ENCODE assay signal across 24 cellular contexts in genomic region chr3:65177879-65178484, GRCh38.
DNase-seq lines count a peak whose midpoint lies in the region; ATAC-seq and TF ChIP-seq lines count a peak whose summit lies in the region.
"Had no signal": no experiment of that assay in that cellular context is flagged by ENCODE, and none has a peak within 500 bp of the region (broad histone marks: within the 10 kb centered on the region; RNA-seq: fewer than 3 reads in every experiment).

No MANE protein-coding gene starts in this region.

- DNase-seq in AG08396 (ENCODE audit: low spot score) = peak; percentile 9
- peak; percentile 23 for DNase-seq in H4 (ENCODE audit: low spot score)
- DNase-seq in ascending aorta (ENCODE audit: low spot score in 2 of 2) = no peak
- DNase-seq in foreskin keratinocyte = peak in 1 of 2 donors; percentile 52
- no peak for DNase-seq in stimulated activated naive CD4-positive, alpha-beta T cell treated with Interleukin-2 at 50 U/mL for 16 hours (lab: John Stamatoyannopoulos, UW)
- no peak for DNase-seq in right lobe of liver
- DNase-seq in central memory CD4-positive, alpha-beta T cell = no peak
- no peak for DNase-seq in hepatic stellate cell (ENCODE audit: low spot score)
- DNase-seq: activated CD4-positive, alpha-beta T cell treated with anti-CD3 and anti-CD28 coated beads, Interleukin-2, amount 50 U/mL, for 4 hours; activated naive CD4-positive, alpha-beta T cell treated with anti-CD3 and anti-CD28 coated beads, Interleukin-2, amount 10 ng/mL, durations not matched to agents 7 days and 5 days; activated T-cell treated with anti-CD3 and anti-CD28 coated beads for 4 hours; Calu3; heart right ventricle; HFFc6; Karpas-422; NCI-H1105 treated with DMSO at 0.1 percent for 48 hours; NCI-H446 treated with DMSO at 0.1 percent for 48 hours; posterior cingulate gyrus; small intestine; stimulated activated CD4-positive, alpha-beta T cell treated with anti-CD3 and anti-CD28 coated beads, Interleukin-4, amount 100 ng/mL, for 24 hours; WERI-Rb-1 had no signal

- H3K4me1 ChIP-seq in ascending aorta = peaks cover 7 to 8% of the 10 kb centered on the region in 2 donors
- H3K4me1 ChIP-seq in foreskin keratinocyte = no peaks in the 10 kb centered on the region
- H3K4me1 ChIP-seq in right lobe of liver = no peaks in the 10 kb centered on the region

- intact Hi-C loops in ascending aorta (cut with DNase I) (loop anchor here (10.0 kb wide), 1 partner anchor 867 kb away; no protein-coding TSS in a partner anchor), right lobe of liver (cut with DNase I) (no loop called here)

- H3K27ac ChIP-seq in ascending aorta (peak overlapping the region; percentile 83 to 85), foreskin keratinocyte (no peak overlapping the region), right lobe of liver (no peak overlapping the region)
- H3K27ac ChIP-seq: brain microvascular endothelial cell, WERI-Rb-1 had no signal

- ATAC-seq in foreskin keratinocyte (peak; percentile 50), right lobe of liver (no peak)
- ATAC-seq: natural killer cell treated with Interleukin-12 subunit alpha and Interleukin-12 subunit beta and Interleukin-15 and Interleukin-18, amount 100 ng/mL, for 72 hours; Right ventricle myocardium inferior had no signal

- H3K36me3 ChIP-seq in ascending aorta (no peaks in the 10 kb centered on the region), right lobe of liver (no peaks in the 10 kb centered on the region)
- H3K36me3 ChIP-seq: brain microvascular endothelial cell, heart right ventricle, WERI-Rb-1 had no signal

- WGBS in right lobe of liver (ENCODE audit: insufficient coverage, low coverage, low lambda C conversion rate, missing lambda C conversion rate) = 35% methylated on average over 2 of the region's 2 CpGs

- H3K9me3 ChIP-seq in ascending aorta = no peaks in the 10 kb centered on the region
- no peaks in the 10 kb centered on the region for H3K9me3 ChIP-seq in right lobe of liver
- H3K9me3 ChIP-seq: heart right ventricle had no signal

- no peak for TF ChIP-seq POLR2A in right lobe of liver (IDR thresholded peaks at IDR 0.05)

- H3K4me3 ChIP-seq in ascending aorta (no peak overlapping the region), right lobe of liver (no peak overlapping the region)
- H3K4me3 ChIP-seq: heart right ventricle had no signal

- TF ChIP-seq CTCF in ascending aorta (IDR thresholded peaks at IDR 0.05) = no peak
- no peak for TF ChIP-seq CTCF in foreskin keratinocyte (conservative IDR thresholded peaks at IDR 0.05)
- TF ChIP-seq CTCF in right lobe of liver (IDR thresholded peaks at IDR 0.05) = no peak

- H3K27me3 ChIP-seq in ascending aorta (no peaks in the 10 kb centered on the region), foreskin keratinocyte (no peaks in the 10 kb centered on the region), right lobe of liver (no peaks in the 10 kb centered on the region)
- H3K27me3 ChIP-seq: brain microvascular endothelial cell, heart right ventricle had no signal

Comparison
In these comparisons a context has a peak if more than half of its experiments do, and no peak if none do; other contexts are left out.
1. DNase-seq: peak in AG08396 (single experiment) and H4 (single experiment); none in ascending aorta (0 of 2), stimulated activated naive CD4-positive, alpha-beta T cell treated with Interleukin-2 at 50 U/mL for 16 hours (single experiment), right lobe of liver (0 of 3), central memory CD4-positive, alpha-beta T cell (single experiment) and hepatic stellate cell (single experiment).
2. H3K27ac ChIP-seq: peak in ascending aorta (2 of 2); none in foreskin keratinocyte (single experiment) and right lobe of liver (0 of 3).